In the genomic region with DNA sequence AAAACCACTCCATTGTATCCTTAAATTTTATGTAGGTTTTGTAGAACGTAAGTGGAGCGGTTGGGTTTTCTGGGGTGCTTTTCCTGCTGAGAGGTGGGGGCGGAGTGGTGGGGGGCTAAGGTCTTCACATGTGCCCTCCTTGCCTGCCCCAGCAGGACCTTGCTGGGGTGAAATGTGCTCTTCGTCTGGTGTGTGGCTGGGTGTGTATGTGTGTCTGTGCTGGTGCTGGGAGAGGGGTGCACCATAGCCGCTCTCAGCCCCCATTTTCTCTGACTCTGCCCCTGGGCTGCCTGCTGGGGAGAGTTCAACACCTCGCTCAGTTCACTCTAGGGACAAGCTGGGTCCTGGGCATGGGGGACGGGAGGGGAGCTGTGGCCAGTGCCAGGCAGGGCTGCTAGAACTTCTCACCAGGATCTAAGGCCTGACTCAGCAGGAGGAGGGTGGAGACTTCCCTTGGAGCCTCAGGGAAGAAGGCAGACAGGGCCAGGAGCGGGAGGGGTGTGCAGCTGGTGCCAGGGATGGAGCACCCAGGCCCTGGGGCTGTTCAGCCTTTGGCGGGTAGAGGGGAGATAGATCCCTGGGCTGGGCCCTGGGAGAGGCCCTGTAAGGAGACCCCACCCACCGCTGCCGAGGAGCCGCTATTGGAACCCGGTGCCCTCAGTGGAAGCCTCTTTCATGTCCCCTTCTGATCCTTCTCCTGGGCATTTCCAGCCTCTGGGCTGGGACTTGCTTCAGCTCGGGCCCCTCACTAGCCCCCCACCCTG, we compare ENCODE assay signal across 10 cellular contexts. TPM values are rescaled to one million over a fixed set of nuclear protein-coding genes. Genes with fewer than 3 reads are reported as not detected.
DNase-seq lines count a peak whose midpoint lies in the region; ATAC-seq and TF ChIP-seq lines count a peak whose summit lies in the region.
"Had no signal": no experiment of that assay in that cellular context is flagged by ENCODE, and none has a peak within 500 bp of the region (broad histone marks: within the 10 kb centered on the region; RNA-seq: fewer than 3 reads in every experiment).

No MANE protein-coding gene starts in this region.

- intact Hi-C loops in psoas muscle (cut with DNase I), result no loop called here

- peaks cover 0 to 87% (median 32%) of the 10 kb centered on the region in 3 donors for H3K27me3 ChIP-seq in psoas muscle (ENCODE audit: insufficient read depth in 3 of 3, low read length in 2 of 3)

- ATAC-seq in psoas muscle (peak in 3 of 4 donors; percentile 26 to 36 (median 35)), GM21737 (IDR thresholded peaks at IDR 0.05; ENCODE audit: unreplicated experiment) (no peak)

- no peaks in the 10 kb centered on the region for H3K36me3 ChIP-seq in psoas muscle (ENCODE audit: insufficient read depth in 1 of 2, low read depth in 1 of 2)
- H3K36me3 ChIP-seq: WERI-Rb-1 had no signal

- H3K4me3 ChIP-seq in fibroblast of mammary gland (ENCODE audit: control insufficient read depth, low read depth, low read length) (no peak overlapping the region), psoas muscle (no peak overlapping the region)

- no peak for TF ChIP-seq CTCF in RWPE1 (conservative IDR thresholded peaks at IDR 0.05; ENCODE audit: low read depth)
- no peak for TF ChIP-seq CTCF in fibroblast of mammary gland (conservative IDR thresholded peaks at IDR 0.05; ENCODE audit: control insufficient read depth, insufficient read depth, low read depth, low read length)
- no peak for TF ChIP-seq CTCF in psoas muscle (IDR thresholded peaks at IDR 0.05)

- DNase-seq in H4 (ENCODE audit: low spot score), result peak; percentile 87
- DNase-seq in RWPE1 (ENCODE audit: low spot score), result peak; percentile 86
- peak; percentile 41 for DNase-seq in fibroblast of mammary gland (ENCODE audit: low read depth)
- no peak for DNase-seq in psoas muscle
- DNase-seq in iPS-NIHi7 (ENCODE audit: extremely low spot score), result no peak
- no peak for DNase-seq in activated CD4-positive, alpha-beta T cell treated with anti-CD3 and anti-CD28 coated beads, Interleukin-2, amount 50 U/mL, for 1 hour
- DNase-seq: caudate nucleus; stimulated activated CD4-positive, alpha-beta T cell treated with anti-CD3 and anti-CD28 coated beads, Interleukin-4, amount 100 ng/mL, for 4 hours; WERI-Rb-1 had no signal

- peaks cover under 1% of the 10 kb centered on the region for H3K4me1 ChIP-seq in psoas muscle

- H3K9me3 ChIP-seq in psoas muscle, result no peaks in the 10 kb centered on the region

- peak overlapping the region; percentile 78 for H3K27ac ChIP-seq in RWPE1
- H3K27ac ChIP-seq in psoas muscle, result no peak overlapping the region
- H3K27ac ChIP-seq: WERI-Rb-1 had no signal

- WGBS in psoas muscle, 3 donors, result 55 to 61% (median 57%) methylated on average over 13 to 14 of the region's 14 CpGs

- POLR2A ChIA-PET in RWPE1 (lab: Yijun Ruan, JAX; ENCODE audit: low non-redundant PET), result interaction anchor here (0.6 kb wide), 1 partner anchor 15 kb away, joined by 3 read pairs; no protein-coding TSS in a partner anchor

- CTCF ChIA-PET in RWPE1 (lab: Yijun Ruan, JAX), result interaction anchor here (0.6 to 2.7 kb wide), 12 partner anchors 8 to 1634 kb away, joined by 3 to 10 read pairs (median 4); a partner anchor contains a TSS

RNA-seq across cellular contexts. Expression of a gene that starts 4.8 kb away (rescaled TPM):
- 0.19 TPM in 1 of 2 replicates, not detected in the other for total RNA-seq in H4 (2014; rRNA removed; shearing (Covaris generic))
- total RNA-seq in psoas muscle, result 10 to 100 TPM; 11.7 to 50.8 (median 30.5) TPM
- polyA plus RNA-seq in psoas muscle, result 10 to 100 TPM in 1 of 3 donors, 1 to 10 TPM in 2; 4.2 to 15.4 (median 6.5) TPM

RNA-seq across cellular contexts. Expression of a gene that starts 8.7 kb away (rescaled TPM):
- 0.08 TPM in 1 of 2 replicates, not detected in the other for total RNA-seq in H4 (2014; rRNA removed; shearing (Covaris generic))
- under 1 TPM; 0.25 to 0.71 (median 0.55) TPM for total RNA-seq in psoas muscle
- under 1 TPM in 2 of 3 donors, not detected in 1; 0.30 to 0.64 TPM for polyA plus RNA-seq in psoas muscle

RNA-seq across cellular contexts. Expression of a gene that starts 18.3 kb away (rescaled TPM):
- total RNA-seq in H4 (2014; rRNA removed; shearing (Covaris generic)), result 40.6 and 41.7 TPM in 2 replicates
- 10 to 100 TPM; 30.2 to 43.4 (median 37.6) TPM for total RNA-seq in psoas muscle
- 10 to 100 TPM; 15.1 to 24.9 (median 15.6) TPM for polyA plus RNA-seq in psoas muscle

RNA-seq across cellular contexts. Expression of a gene that starts 34.7 kb away (rescaled TPM):
- 18.5 and 19.8 TPM in 2 replicates for total RNA-seq in H4 (2014; rRNA removed; shearing (Covaris generic))
- total RNA-seq in psoas muscle, result 1 to 10 TPM; 2.0 to 3.5 (median 2.4) TPM
- polyA plus RNA-seq in psoas muscle, result 1 to 10 TPM; 3.7 to 5.7 (median 3.8) TPM

RNA-seq across cellular contexts. Expression of a gene that starts 35.2 kb away (rescaled TPM):
- 0.23 and 0.97 TPM in 2 replicates for total RNA-seq in H4 (2014; rRNA removed; shearing (Covaris generic))
- under 1 TPM; 0.17 to 0.94 (median 0.21) TPM for total RNA-seq in psoas muscle
- under 1 TPM; 0.03 to 0.08 (median 0.08) TPM for polyA plus RNA-seq in psoas muscle

Comparison
In these comparisons a context has a peak if more than half of its experiments do, and no peak if none do; other contexts are left out.
1. DNase-seq: peak in H4 (single experiment), RWPE1 (single experiment) and fibroblast of mammary gland (single experiment); none in psoas muscle (0 of 2), iPS-NIHi7 (single experiment) and activated CD4-positive, alpha-beta T cell treated with anti-CD3 and anti-CD28 coated beads, Interleukin-2, amount 50 U/mL, for 1 hour (single experiment).
2. RNA of a gene that starts 4.8 kb away (total RNA-seq): 11.7 to 50.8 TPM in psoas muscle; 0.19 TPM in H4; every median in the first group is over 10 times any median in the second.